1 cellular context compared by ENCODE assay signal in the genomic region with DNA sequence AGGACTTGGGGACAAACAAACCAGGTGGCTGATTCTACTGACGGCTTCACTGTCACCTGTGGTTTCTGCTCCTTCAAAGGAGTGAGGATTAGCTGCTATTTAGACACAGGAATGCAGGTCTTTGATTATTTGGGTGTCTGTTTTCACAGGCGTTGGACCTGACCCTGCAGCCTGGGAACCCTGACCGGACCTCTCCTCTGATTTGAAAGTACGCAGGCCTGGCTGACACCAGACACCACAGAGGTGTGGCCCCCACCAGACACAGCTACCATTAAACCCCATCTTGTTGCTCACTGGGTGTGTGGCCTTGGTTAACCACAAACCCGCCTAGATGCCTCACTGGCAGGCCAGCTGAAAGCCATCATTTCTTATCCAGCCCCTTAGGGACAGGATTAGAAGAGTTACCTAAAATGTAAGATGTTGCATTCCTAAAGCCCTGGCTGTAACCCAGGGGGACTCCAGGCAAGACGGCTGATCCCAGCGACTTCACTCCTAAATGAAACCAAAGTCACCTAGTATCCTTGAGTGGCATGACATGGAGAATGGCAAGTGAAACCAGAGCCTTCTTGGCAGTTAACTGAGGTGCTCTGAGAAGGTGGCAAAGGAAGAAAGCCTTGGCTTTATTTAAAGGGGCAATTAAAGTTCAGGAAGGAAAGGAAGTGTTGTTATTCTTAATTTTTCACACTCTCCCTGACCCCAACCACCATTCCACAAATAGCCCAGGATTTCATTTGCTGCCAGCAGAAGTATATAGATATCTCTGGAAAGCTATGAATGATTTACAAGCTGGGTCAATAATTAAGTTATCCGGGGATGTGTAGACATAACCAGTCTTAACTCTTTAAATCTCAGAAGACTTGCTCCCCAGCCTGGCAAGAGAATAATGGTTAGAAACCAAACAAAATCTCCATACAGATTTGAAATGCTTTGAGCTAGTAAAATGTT.
TF ChIP-seq lines count a peak whose summit lies in the region.

No MANE protein-coding gene starts in this region.

TF ChIP-seq in GM23338, 12 proteins besides CTCF, POLR2A, EP300 and RAD21 (continued from another document):
- TF ChIP-seq, protein P1, sequence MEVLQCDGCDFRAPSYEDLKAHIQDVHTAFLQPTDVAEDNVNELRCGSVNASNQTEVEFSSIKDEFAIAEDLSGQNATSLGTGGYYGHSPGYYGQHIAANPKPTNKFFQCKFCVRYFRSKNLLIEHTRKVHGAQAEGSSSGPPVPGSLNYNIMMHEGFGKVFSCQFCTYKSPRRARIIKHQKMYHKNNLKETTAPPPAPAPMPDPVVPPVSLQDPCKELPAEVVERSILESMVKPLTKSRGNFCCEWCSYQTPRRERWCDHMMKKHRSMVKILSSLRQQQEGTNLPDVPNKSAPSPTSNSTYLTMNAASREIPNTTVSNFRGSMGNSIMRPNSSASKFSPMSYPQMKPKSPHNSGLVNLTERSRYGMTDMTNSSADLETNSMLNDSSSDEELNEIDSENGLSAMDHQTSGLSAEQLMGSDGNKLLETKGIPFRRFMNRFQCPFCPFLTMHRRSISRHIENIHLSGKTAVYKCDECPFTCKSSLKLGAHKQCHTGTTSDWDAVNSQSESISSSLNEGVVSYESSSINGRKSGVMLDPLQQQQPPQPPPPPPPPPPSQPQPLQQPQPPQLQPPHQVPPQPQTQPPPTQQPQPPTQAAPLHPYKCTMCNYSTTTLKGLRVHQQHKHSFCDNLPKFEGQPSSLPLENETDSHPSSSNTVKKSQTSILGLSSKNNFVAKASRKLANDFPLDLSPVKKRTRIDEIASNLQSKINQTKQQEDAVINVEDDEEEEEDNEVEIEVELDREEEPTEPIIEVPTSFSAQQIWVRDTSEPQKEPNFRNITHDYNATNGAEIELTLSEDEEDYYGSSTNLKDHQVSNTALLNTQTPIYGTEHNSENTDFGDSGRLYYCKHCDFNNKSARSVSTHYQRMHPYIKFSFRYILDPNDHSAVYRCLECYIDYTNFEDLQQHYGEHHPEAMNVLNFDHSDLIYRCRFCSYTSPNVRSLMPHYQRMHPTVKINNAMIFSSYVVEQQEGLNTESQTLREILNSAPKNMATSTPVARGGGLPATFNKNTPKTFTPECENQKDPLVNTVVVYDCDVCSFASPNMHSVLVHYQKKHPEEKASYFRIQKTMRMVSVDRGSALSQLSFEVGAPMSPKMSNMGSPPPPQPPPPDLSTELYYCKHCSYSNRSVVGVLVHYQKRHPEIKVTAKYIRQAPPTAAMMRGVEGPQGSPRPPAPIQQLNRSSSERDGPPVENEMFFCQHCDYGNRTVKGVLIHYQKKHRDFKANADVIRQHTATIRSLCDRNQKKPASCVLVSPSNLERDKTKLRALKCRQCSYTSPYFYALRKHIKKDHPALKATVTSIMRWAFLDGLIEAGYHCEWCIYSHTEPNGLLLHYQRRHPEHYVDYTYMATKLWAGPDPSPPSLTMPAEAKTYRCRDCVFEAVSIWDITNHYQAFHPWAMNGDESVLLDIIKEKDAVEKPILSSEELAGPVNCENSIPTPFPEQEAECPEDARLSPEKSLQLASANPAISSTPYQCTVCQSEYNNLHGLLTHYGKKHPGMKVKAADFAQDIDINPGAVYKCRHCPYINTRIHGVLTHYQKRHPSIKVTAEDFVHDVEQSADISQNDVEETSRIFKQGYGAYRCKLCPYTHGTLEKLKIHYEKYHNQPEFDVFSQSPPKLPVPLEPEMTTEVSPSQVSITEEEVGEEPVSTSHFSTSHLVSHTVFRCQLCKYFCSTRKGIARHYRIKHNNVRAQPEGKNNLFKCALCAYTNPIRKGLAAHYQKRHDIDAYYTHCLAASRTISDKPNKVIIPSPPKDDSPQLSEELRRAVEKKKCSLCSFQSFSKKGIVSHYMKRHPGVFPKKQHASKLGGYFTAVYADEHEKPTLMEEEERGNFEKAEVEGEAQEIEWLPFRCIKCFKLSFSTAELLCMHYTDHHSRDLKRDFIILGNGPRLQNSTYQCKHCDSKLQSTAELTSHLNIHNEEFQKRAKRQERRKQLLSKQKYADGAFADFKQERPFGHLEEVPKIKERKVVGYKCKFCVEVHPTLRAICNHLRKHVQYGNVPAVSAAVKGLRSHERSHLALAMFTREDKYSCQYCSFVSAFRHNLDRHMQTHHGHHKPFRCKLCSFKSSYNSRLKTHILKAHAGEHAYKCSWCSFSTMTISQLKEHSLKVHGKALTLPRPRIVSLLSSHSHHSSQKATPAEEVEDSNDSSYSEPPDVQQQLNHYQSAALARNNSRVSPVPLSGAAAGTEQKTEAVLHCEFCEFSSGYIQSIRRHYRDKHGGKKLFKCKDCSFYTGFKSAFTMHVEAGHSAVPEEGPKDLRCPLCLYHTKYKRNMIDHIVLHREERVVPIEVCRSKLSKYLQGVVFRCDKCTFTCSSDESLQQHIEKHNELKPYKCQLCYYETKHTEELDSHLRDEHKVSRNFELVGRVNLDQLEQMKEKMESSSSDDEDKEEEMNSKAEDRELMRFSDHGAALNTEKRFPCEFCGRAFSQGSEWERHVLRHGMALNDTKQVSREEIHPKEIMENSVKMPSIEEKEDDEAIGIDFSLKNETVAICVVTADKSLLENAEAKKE (CRISPR knock-in tag; IDR thresholded peaks at IDR 0.05): no peak
- TF ChIP-seq EZH2 (IDR thresholded peaks at IDR 0.05; ENCODE audit: low read depth, unreplicated experiment): no peak
TF ChIP-seq in GM23338: peak in this region for 0.
